1 cellular context compared by ENCODE assay signal in genomic region chr7:74481458-74482324, GRCh38.
TF ChIP-seq lines count a peak whose summit lies in the region.

No MANE protein-coding gene starts in this region.

TF ChIP-seq in GM23338, 12 proteins besides CTCF, POLR2A, EP300 and RAD21 (continued from another document):
- TF ChIP-seq, protein P1, sequence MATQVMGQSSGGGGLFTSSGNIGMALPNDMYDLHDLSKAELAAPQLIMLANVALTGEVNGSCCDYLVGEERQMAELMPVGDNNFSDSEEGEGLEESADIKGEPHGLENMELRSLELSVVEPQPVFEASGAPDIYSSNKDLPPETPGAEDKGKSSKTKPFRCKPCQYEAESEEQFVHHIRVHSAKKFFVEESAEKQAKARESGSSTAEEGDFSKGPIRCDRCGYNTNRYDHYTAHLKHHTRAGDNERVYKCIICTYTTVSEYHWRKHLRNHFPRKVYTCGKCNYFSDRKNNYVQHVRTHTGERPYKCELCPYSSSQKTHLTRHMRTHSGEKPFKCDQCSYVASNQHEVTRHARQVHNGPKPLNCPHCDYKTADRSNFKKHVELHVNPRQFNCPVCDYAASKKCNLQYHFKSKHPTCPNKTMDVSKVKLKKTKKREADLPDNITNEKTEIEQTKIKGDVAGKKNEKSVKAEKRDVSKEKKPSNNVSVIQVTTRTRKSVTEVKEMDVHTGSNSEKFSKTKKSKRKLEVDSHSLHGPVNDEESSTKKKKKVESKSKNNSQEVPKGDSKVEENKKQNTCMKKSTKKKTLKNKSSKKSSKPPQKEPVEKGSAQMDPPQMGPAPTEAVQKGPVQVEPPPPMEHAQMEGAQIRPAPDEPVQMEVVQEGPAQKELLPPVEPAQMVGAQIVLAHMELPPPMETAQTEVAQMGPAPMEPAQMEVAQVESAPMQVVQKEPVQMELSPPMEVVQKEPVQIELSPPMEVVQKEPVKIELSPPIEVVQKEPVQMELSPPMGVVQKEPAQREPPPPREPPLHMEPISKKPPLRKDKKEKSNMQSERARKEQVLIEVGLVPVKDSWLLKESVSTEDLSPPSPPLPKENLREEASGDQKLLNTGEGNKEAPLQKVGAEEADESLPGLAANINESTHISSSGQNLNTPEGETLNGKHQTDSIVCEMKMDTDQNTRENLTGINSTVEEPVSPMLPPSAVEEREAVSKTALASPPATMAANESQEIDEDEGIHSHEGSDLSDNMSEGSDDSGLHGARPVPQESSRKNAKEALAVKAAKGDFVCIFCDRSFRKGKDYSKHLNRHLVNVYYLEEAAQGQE (IDR thresholded peaks at IDR 0.05; ENCODE audit: unreplicated experiment): no peak
- TF ChIP-seq, protein P2, sequence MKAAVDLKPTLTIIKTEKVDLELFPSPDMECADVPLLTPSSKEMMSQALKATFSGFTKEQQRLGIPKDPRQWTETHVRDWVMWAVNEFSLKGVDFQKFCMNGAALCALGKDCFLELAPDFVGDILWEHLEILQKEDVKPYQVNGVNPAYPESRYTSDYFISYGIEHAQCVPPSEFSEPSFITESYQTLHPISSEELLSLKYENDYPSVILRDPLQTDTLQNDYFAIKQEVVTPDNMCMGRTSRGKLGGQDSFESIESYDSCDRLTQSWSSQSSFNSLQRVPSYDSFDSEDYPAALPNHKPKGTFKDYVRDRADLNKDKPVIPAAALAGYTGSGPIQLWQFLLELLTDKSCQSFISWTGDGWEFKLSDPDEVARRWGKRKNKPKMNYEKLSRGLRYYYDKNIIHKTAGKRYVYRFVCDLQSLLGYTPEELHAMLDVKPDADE (IDR thresholded peaks at IDR 0.05): no peak
- TF ChIP-seq ZNF114 (CRISPR knock-in tag; IDR thresholded peaks at IDR 0.05) (no peak), JUNB (IDR thresholded peaks at IDR 0.05; ENCODE audit: unreplicated experiment) (no peak), CREB1 (CRISPR knock-in tag; IDR thresholded peaks at IDR 0.05; ENCODE audit: low read depth) (no peak), EZH2phosphoT487 (IDR thresholded peaks at IDR 0.05; ENCODE audit: unreplicated experiment) (no peak)
